Comparison of ENCODE assay signal across 2 cellular contexts in the genomic region with DNA sequence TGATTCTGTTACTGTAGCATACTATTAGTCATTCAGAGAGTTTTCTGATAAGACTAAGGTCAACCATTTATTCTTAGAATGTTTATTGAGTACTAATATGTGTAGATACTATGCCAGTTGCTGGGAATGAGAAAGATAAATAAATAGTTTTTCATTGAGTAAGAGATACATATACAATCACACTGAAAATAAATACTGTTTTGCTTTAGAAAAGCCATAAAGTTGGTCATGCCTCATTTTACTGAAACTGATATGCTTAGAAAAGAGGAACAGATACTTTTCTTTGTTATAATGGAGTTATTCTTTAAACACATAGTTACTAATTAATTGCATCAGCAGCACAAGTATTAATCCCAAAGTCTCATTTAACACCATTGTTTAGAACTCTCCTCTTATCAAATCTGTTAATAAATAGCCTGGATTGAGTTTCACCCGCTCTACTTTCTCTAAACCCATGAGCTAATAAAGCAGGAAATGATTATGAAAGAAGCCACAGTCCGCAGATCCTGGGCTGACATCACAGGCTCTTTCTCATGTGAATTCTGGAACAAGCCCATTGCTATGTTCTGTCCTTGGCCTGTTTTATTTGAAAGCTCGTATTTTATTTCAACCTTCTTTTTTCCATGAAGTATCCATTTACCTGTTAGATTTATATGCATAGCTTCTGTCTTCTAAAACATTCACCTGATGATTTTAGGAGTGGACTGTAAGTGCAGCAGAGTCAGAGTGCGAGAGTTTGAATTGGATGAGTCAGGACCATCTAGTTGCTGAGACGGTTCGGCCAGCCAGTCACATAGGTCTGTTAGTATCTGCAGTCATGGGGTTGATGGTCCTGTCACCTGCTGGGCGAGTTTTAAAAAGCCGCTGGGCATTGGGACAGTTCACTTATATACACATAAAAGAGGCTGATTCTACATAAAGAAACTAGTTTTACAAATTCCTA.
TF ChIP-seq lines count a peak whose summit lies in the region.

No MANE protein-coding gene starts in this region.

TF ChIP-seq in IMR-90, 13 proteins besides CTCF, POLR2A, EP300 and RAD21 (continued from another document):
- peak; percentile 17; the same call in 1 of the 2 replicates for TF ChIP-seq CEBPB (IDR thresholded peaks at IDR 0.05; ENCODE audit: low read depth, low read length)

TF ChIP-seq in WTC11, 78 proteins besides CTCF, POLR2A, EP300 and RAD21:
- TF ChIP-seq, protein P1, sequence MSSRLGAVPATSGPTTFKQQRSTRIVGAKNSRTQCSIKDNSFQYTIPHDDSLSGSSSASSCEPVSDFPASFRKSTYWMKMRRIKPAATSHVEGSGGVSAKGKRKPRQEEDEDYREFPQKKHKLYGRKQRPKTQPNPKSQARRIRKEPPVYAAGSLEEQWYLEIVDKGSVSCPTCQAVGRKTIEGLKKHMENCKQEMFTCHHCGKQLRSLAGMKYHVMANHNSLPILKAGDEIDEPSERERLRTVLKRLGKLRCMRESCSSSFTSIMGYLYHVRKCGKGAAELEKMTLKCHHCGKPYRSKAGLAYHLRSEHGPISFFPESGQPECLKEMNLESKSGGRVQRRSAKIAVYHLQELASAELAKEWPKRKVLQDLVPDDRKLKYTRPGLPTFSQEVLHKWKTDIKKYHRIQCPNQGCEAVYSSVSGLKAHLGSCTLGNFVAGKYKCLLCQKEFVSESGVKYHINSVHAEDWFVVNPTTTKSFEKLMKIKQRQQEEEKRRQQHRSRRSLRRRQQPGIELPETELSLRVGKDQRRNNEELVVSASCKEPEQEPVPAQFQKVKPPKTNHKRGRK (CRISPR knock-in tag; IDR thresholded peaks at IDR 0.05; ENCODE audit: borderline replicate concordance): no peak
- TF ChIP-seq NR1H2 (CRISPR knock-in tag; IDR thresholded peaks at IDR 0.05) (no peak), ZNF121 (CRISPR knock-in tag; IDR thresholded peaks at IDR 0.05) (no peak), ZNF138 (CRISPR knock-in tag; conservative IDR thresholded peaks at IDR 0.05) (no peak), KAT7 (CRISPR knock-in tag; IDR thresholded peaks at IDR 0.05; ENCODE audit: borderline replicate concordance) (no peak), JUN (CRISPR knock-in tag; IDR thresholded peaks at IDR 0.05) (no peak), GABPB1 (CRISPR knock-in tag; IDR thresholded peaks at IDR 0.05) (no peak)
- TF ChIP-seq, protein P2, sequence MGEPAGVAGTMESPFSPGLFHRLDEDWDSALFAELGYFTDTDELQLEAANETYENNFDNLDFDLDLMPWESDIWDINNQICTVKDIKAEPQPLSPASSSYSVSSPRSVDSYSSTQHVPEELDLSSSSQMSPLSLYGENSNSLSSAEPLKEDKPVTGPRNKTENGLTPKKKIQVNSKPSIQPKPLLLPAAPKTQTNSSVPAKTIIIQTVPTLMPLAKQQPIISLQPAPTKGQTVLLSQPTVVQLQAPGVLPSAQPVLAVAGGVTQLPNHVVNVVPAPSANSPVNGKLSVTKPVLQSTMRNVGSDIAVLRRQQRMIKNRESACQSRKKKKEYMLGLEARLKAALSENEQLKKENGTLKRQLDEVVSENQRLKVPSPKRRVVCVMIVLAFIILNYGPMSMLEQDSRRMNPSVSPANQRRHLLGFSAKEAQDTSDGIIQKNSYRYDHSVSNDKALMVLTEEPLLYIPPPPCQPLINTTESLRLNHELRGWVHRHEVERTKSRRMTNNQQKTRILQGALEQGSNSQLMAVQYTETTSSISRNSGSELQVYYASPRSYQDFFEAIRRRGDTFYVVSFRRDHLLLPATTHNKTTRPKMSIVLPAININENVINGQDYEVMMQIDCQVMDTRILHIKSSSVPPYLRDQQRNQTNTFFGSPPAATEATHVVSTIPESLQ (CRISPR knock-in tag; IDR thresholded peaks at IDR 0.05): no peak
- TF ChIP-seq, protein P3, sequence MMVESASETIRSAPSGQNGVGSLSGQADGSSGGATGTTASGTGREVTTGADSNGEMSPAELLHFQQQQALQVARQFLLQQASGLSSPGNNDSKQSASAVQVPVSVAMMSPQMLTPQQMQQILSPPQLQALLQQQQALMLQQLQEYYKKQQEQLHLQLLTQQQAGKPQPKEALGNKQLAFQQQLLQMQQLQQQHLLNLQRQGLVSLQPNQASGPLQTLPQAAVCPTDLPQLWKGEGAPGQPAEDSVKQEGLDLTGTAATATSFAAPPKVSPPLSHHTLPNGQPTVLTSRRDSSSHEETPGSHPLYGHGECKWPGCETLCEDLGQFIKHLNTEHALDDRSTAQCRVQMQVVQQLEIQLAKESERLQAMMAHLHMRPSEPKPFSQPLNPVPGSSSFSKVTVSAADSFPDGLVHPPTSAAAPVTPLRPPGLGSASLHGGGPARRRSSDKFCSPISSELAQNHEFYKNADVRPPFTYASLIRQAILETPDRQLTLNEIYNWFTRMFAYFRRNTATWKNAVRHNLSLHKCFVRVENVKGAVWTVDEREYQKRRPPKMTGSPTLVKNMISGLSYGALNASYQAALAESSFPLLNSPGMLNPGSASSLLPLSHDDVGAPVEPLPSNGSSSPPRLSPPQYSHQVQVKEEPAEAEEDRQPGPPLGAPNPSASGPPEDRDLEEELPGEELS (CRISPR knock-in tag; IDR thresholded peaks at IDR 0.05): no peak
